32 cellular contexts compared by ENCODE assay signal in the genomic region with DNA sequence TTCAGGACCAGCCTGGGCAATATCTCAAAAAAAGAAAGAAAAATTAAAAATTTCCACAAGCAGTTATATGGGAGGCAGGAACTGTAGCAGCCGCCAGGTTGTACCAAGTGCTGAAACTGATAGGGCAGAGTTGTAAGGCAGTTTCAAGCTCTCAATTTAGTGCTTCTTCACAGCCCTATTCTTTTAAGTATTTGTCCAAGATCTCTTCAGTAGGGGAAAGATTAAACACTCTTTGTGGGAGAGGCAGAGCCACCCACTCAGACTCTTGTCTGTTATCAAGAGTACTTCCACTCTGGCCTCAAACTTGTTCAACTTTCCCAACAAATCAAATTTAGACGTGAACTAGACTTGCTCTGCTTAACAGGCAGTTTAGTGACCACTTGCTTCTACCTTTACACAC.
"Had no signal": no experiment of that assay in that cellular context is flagged by ENCODE, and none has a peak within 500 bp of the region (broad histone marks: within the 10 kb centered on the region; RNA-seq: fewer than 3 reads in every experiment).

No MANE protein-coding gene starts in this region.

- FAIRE-seq: bronchial epithelial cell, TTC549 had no signal

- DNase-seq: activated B cell treated with CpG ODN at 0.5 μM for 24 hours; activated CD4-positive, alpha-beta memory T cell treated with anti-CD3 and anti-CD28 coated beads for 36 hours; activated CD4-positive, alpha-beta T cell treated with anti-CD3 and anti-CD28 coated beads for 4 hours; activated CD4-positive, alpha-beta T cell treated with anti-CD3 and anti-CD28 coated beads, Interleukin-2, amount 10 ng/mL, durations not matched to agents 24 days and 14 days; activated CD4-positive, alpha-beta T cell treated with anti-CD3 and anti-CD28 coated beads, Interleukin-2, amount 50 U/mL, for 1 hour; activated CD4-positive, alpha-beta T cell treated with anti-CD3 and anti-CD28 coated beads, Interleukin-2, amount 50 U/mL, for 4 hours; activated CD4-positive, CD25-positive, alpha-beta regulatory T cell treated with anti-CD3 and anti-CD28 coated beads, Interleukin-2, amount 50 U/mL, for 72 hours; activated CD8-positive, alpha-beta memory T cell treated with anti-CD3 and anti-CD28 coated beads, Interleukin-2, amount 50 U/mL, for 4 hours; activated CD8-positive, alpha-beta T cell treated with anti-CD3 and anti-CD28 coated beads for 36 hours; activated effector memory CD4-positive, alpha-beta T cell treated with anti-CD3 and anti-CD28 coated beads, Interleukin-2, amount 50 U/mL, for 16 hours; activated gamma-delta T cell treated with Interleukin-2 at 50 U/mL for 16 hours; activated naive CD4-positive, alpha-beta T cell; activated naive CD4-positive, alpha-beta T cell treated with anti-CD3 and anti-CD28 coated beads for 36 hours; activated naive CD4-positive, alpha-beta T cell treated with anti-CD3 and anti-CD28 coated beads, Interleukin-2, amount 50 U/mL, for 16 hours; activated naive CD8-positive, alpha-beta T cell treated with anti-CD3 and anti-CD28 coated beads for 36 hours; activated T-cell treated with anti-CD3 and anti-CD28 coated beads for 4 hours; activated T-cell treated with anti-CD3 and anti-CD28 coated beads, Interleukin-2, amount 50 U/mL, for 1 hour; activated T-cell treated with anti-CD3 and anti-CD28 coated beads, Interleukin-2, amount 50 U/mL, for 4 hours; activated T-cell treated with anti-CD3 and anti-CD28 coated beads, Interleukin-2, amount 50 U/mL, for 72 hours; adrenal gland; amygdala; anterior cingulate cortex; central memory CD4-positive, alpha-beta T cell; T-helper 1 cell; T-helper 2 cell; T-helper 9 cell had no signal

- H3K9me3 ChIP-seq: adrenal gland, ascending aorta had no signal

- H3K27ac ChIP-seq: adrenal gland, ascending aorta, VCaP had no signal

- H3K4me1 ChIP-seq: adrenal gland, ascending aorta had no signal

- H3K4me3 ChIP-seq: adrenal gland, ascending aorta had no signal

- H3K36me3 ChIP-seq: adrenal gland, ascending aorta had no signal

- ATAC-seq: activated CD8-positive, alpha-beta T cell treated with anti-CD3 and anti-CD28 coated beads for 36 hours; activated naive CD4-positive, alpha-beta T cell treated with anti-CD3 and anti-CD28 coated beads, Interleukin-2, amount 50 U/mL, for 72 hours; activated T-cell treated with anti-CD3 and anti-CD28 coated beads, Interleukin-2, amount 50 U/mL, for 4 hours; activated T-cell treated with anti-CD3 and anti-CD28 coated beads, Interleukin-2, amount 50 U/mL, for 72 hours; activated T-helper 17 cell treated with anti-CD3 and anti-CD28 coated beads, Interleukin-2, amount 50 U/mL, for 72 hours had no signal

- H3K27me3 ChIP-seq: adrenal gland, ascending aorta had no signal
